In genomic region chr1:192529811-192530210, GRCh38 we compare ENCODE assay signal across 15 cellular contexts. TPM values are rescaled to one million over a fixed set of nuclear protein-coding genes. Genes with fewer than 3 reads are reported as not detected.
DNase-seq lines count a peak whose midpoint lies in the region; ATAC-seq and TF ChIP-seq lines count a peak whose summit lies in the region.
"Had no signal": no experiment of that assay in that cellular context is flagged by ENCODE, and none has a peak within 500 bp of the region (broad histone marks: within the 10 kb centered on the region; RNA-seq: fewer than 3 reads in every experiment).

No MANE protein-coding gene starts in this region.

- CTCF ChIA-PET in activated CD8-positive, alpha-beta T cell treated with anti-CD3 and anti-CD28 coated beads for 36 hours (lab: Charles Lee): interaction anchor here (1.1 to 1.8 kb wide), 2 partner anchors 10 to 55 kb away, joined by 3 to 8 read pairs; no protein-coding TSS in a partner anchor
- CTCF ChIA-PET in activated CD8-positive, alpha-beta T cell treated with anti-CD3 and anti-CD28 coated beads, Interleukin-2, amount 10 ng/mL, durations not matched to agents 7 days and 5 days (lab: Charles Lee): interaction anchor here (1.0 to 1.4 kb wide), 3 partner anchors 10 to 21 kb away, joined by 3 to 4 read pairs (median 3); no protein-coding TSS in a partner anchor

- no peak overlapping the region for H3K4me3 Mint-ChIP-seq in activated CD8-positive, alpha-beta T cell treated with anti-CD3 and anti-CD28 coated beads for 36 hours
- H3K4me3 Mint-ChIP-seq in activated CD8-positive, alpha-beta T cell treated with anti-CD3 and anti-CD28 coated beads, Interleukin-2, amount 10 ng/mL, durations not matched to agents 7 days and 5 days: no peak overlapping the region
- peak overlapping the region; percentile 35 for H3K4me3 Mint-ChIP-seq in activated T-helper 2 cell treated with anti-CD3 and anti-CD28 coated beads, Interferon-gamma antibody, Interleukin-2, Interleukin-4, amounts not matched to agents 10 μg/mL and 5 μg/mL and 100 μg/mL, durations not matched to agents 14 hours and 24 hours and 36 hours (ENCODE audit: low read depth)

- H3K9me3 ChIP-seq in left lung (no peaks in the 10 kb centered on the region), transverse colon (no peaks in the 10 kb centered on the region), BE2C (no peaks in the 10 kb centered on the region)
- H3K9me3 ChIP-seq: testis had no signal

- H3K36me3 Mint-ChIP-seq in activated CD8-positive, alpha-beta T cell treated with anti-CD3 and anti-CD28 coated beads for 36 hours (ENCODE audit: low read depth): no peaks in the 10 kb centered on the region
- peaks cover 12% of the 10 kb centered on the region for H3K36me3 Mint-ChIP-seq in activated CD8-positive, alpha-beta T cell treated with anti-CD3 and anti-CD28 coated beads, Interleukin-2, amount 10 ng/mL, durations not matched to agents 7 days and 5 days (ENCODE audit: low read depth)
- peaks cover 9% of the 10 kb centered on the region for H3K36me3 Mint-ChIP-seq in activated T-helper 2 cell treated with anti-CD3 and anti-CD28 coated beads, Interferon-gamma antibody, Interleukin-2, Interleukin-4, amounts not matched to agents 10 μg/mL and 5 μg/mL and 100 μg/mL, durations not matched to agents 14 hours and 24 hours and 36 hours (ENCODE audit: low read depth)

- peaks cover 31% of the 10 kb centered on the region for H3K4me1 Mint-ChIP-seq in activated CD8-positive, alpha-beta T cell treated with anti-CD3 and anti-CD28 coated beads for 36 hours (ENCODE audit: low read depth)
- H3K4me1 Mint-ChIP-seq in activated CD8-positive, alpha-beta T cell treated with anti-CD3 and anti-CD28 coated beads, Interleukin-2, amount 10 ng/mL, durations not matched to agents 7 days and 5 days (ENCODE audit: low read depth): peaks cover 27% of the 10 kb centered on the region
- H3K4me1 Mint-ChIP-seq in activated T-helper 2 cell treated with anti-CD3 and anti-CD28 coated beads, Interferon-gamma antibody, Interleukin-2, Interleukin-4, amounts not matched to agents 10 μg/mL and 5 μg/mL and 100 μg/mL, durations not matched to agents 14 hours and 24 hours and 36 hours (ENCODE audit: low read depth): peaks cover 39% of the 10 kb centered on the region

- intact Hi-C loops in activated CD8-positive, alpha-beta T cell treated with anti-CD3 and anti-CD28 coated beads for 36 hours (cut with micrococcal nuclease): no loop called here
- intact Hi-C loops in activated T-helper 2 cell treated with anti-CD3 and anti-CD28 coated beads, Interferon-gamma antibody, Interleukin-2, Interleukin-4, amounts not matched to agents 10 μg/mL and 5 μg/mL and 100 μg/mL, durations not matched to agents 14 hours and 24 hours and 36 hours (cut with micrococcal nuclease): loop anchor here (1.0 to 10.0 kb wide), 5 partner anchors 8 to 1175 kb away; partner anchors contain the start of genes RGS1 and RGS2
- intact Hi-C loops in left lung (cut with DNase I): no loop called here
- intact Hi-C loops in transverse colon (cut with DNase I; ENCODE audit: low total_unique reads): loop anchor here (5.0 kb wide), 1 partner anchor 748 kb away; no protein-coding TSS in a partner anchor

- 88% methylated on average over 1 of the region's 1 CpG for WGBS in transverse colon (ENCODE audit: low coverage in 1 of 2), 2 donors

- TF ChIP-seq POLR2A in transverse colon (IDR thresholded peaks at IDR 0.05): no peak

- no peak for TF ChIP-seq EP300 in transverse colon (IDR thresholded peaks at IDR 0.05; ENCODE audit: low read depth)

- no peak for TF ChIP-seq CTCF in activated CD8-positive, alpha-beta T cell treated with anti-CD3 and anti-CD28 coated beads for 36 hours (IDR thresholded peaks at IDR 0.05)
- TF ChIP-seq CTCF in left lung (IDR thresholded peaks at IDR 0.05): no peak
- no peak for TF ChIP-seq CTCF in transverse colon (IDR thresholded peaks at IDR 0.05)
- no peak for TF ChIP-seq CTCF in BE2C (IDR thresholded peaks at IDR 0.05; ENCODE audit: low read depth, low read length)

- H3K4me3 ChIP-seq in left lung (no peak overlapping the region), transverse colon (no peak overlapping the region), BE2C (ENCODE audit: low read depth, low read length) (no peak overlapping the region)
- H3K4me3 ChIP-seq: testis had no signal

- no peak for DNase-seq in activated CD8-positive, alpha-beta T cell treated with anti-CD3 and anti-CD28 coated beads for 36 hours
- no peak for DNase-seq in activated CD8-positive, alpha-beta T cell treated with anti-CD3 and anti-CD28 coated beads, Interleukin-2, amount 10 ng/mL, durations not matched to agents 7 days and 5 days
- DNase-seq in activated T-helper 2 cell treated with anti-CD3 and anti-CD28 coated beads, Interferon-gamma antibody, Interleukin-2, Interleukin-4, amounts not matched to agents 10 μg/mL and 5 μg/mL and 100 μg/mL, durations not matched to agents 14 hours and 24 hours and 36 hours (ENCODE audit: low spot score): no peak
- DNase-seq in left lung: no peak
- DNase-seq in transverse colon: no peak
- DNase-seq in NCI-H82 treated with DMSO at 0.1 percent for 48 hours (lab: John Stamatoyannopoulos, UW; ENCODE audit: unreplicated experiment): no peak
- no peak for DNase-seq in DMS53 (lab: John Stamatoyannopoulos, UW)
- no peak for DNase-seq in BE2C
- DNase-seq: aorta; DMS 273 treated with DMSO at 0.1 percent for 48 hours; naive thymus-derived CD4-positive, alpha-beta T cell; NCI-H446; testis had no signal

- peak overlapping the region; percentile 71 for H3K27ac Mint-ChIP-seq in activated CD8-positive, alpha-beta T cell treated with anti-CD3 and anti-CD28 coated beads for 36 hours
- no peak overlapping the region for H3K27ac Mint-ChIP-seq in activated CD8-positive, alpha-beta T cell treated with anti-CD3 and anti-CD28 coated beads, Interleukin-2, amount 10 ng/mL, durations not matched to agents 7 days and 5 days
- H3K27ac Mint-ChIP-seq in activated T-helper 2 cell treated with anti-CD3 and anti-CD28 coated beads, Interferon-gamma antibody, Interleukin-2, Interleukin-4, amounts not matched to agents 10 μg/mL and 5 μg/mL and 100 μg/mL, durations not matched to agents 14 hours and 24 hours and 36 hours: peak overlapping the region; percentile 9

- H3K27ac ChIP-seq in left lung: peak overlapping the region; percentile 1 to 67
- peak overlapping the region; percentile 69 to 77 (median 76) for H3K27ac ChIP-seq in transverse colon
- H3K27ac ChIP-seq: testis had no signal

- H3K4me1 ChIP-seq in left lung: peaks cover 0 to 6% of the 10 kb centered on the region in 2 donors
- peaks cover 5 to 24% (median 8%) of the 10 kb centered on the region in 4 donors for H3K4me1 ChIP-seq in transverse colon
- no peaks in the 10 kb centered on the region for H3K4me1 ChIP-seq in BE2C
- H3K4me1 ChIP-seq: testis had no signal

- ATAC-seq in activated CD8-positive, alpha-beta T cell treated with anti-CD3 and anti-CD28 coated beads for 36 hours: no peak
- ATAC-seq in activated CD8-positive, alpha-beta T cell treated with anti-CD3 and anti-CD28 coated beads, Interleukin-2, amount 10 ng/mL, durations not matched to agents 7 days and 5 days: no peak
- no peak for ATAC-seq in left lung

- no peaks in the 10 kb centered on the region for H3K27me3 ChIP-seq in left lung
- no peaks in the 10 kb centered on the region for H3K27me3 ChIP-seq in transverse colon
- no peaks in the 10 kb centered on the region for H3K27me3 ChIP-seq in BE2C
- H3K27me3 ChIP-seq: testis had no signal

- POLR2A ChIA-PET in activated CD8-positive, alpha-beta T cell treated with anti-CD3 and anti-CD28 coated beads for 36 hours (lab: Charles Lee): interaction anchor here (1.0 kb wide), 1 partner anchor 49 kb away, joined by 3 read pairs; no protein-coding TSS in a partner anchor
- POLR2A ChIA-PET in activated CD8-positive, alpha-beta T cell treated with anti-CD3 and anti-CD28 coated beads, Interleukin-2, amount 10 ng/mL, durations not matched to agents 7 days and 5 days (lab: Charles Lee): no interaction called here

- H3K27me3 Mint-ChIP-seq in activated CD8-positive, alpha-beta T cell treated with anti-CD3 and anti-CD28 coated beads for 36 hours: no peaks in the 10 kb centered on the region
- peaks cover 7% of the 10 kb centered on the region for H3K27me3 Mint-ChIP-seq in activated CD8-positive, alpha-beta T cell treated with anti-CD3 and anti-CD28 coated beads, Interleukin-2, amount 10 ng/mL, durations not matched to agents 7 days and 5 days (ENCODE audit: low read depth)
- H3K27me3 Mint-ChIP-seq in activated T-helper 2 cell treated with anti-CD3 and anti-CD28 coated beads, Interferon-gamma antibody, Interleukin-2, Interleukin-4, amounts not matched to agents 10 μg/mL and 5 μg/mL and 100 μg/mL, durations not matched to agents 14 hours and 24 hours and 36 hours (ENCODE audit: low read depth): peaks cover 9% of the 10 kb centered on the region
- H3K27me3 Mint-ChIP-seq: naive thymus-derived CD4-positive, alpha-beta T cell had no signal

- H3K9me3 Mint-ChIP-seq in activated CD8-positive, alpha-beta T cell treated with anti-CD3 and anti-CD28 coated beads for 36 hours: peaks cover 1% of the 10 kb centered on the region
- no peaks in the 10 kb centered on the region for H3K9me3 Mint-ChIP-seq in activated CD8-positive, alpha-beta T cell treated with anti-CD3 and anti-CD28 coated beads, Interleukin-2, amount 10 ng/mL, durations not matched to agents 7 days and 5 days (ENCODE audit: insufficient read depth)
- H3K9me3 Mint-ChIP-seq in activated T-helper 2 cell treated with anti-CD3 and anti-CD28 coated beads, Interferon-gamma antibody, Interleukin-2, Interleukin-4, amounts not matched to agents 10 μg/mL and 5 μg/mL and 100 μg/mL, durations not matched to agents 14 hours and 24 hours and 36 hours: peaks cover 8% of the 10 kb centered on the region

- no peaks in the 10 kb centered on the region for H3K36me3 ChIP-seq in left lung
- H3K36me3 ChIP-seq in transverse colon: no peaks in the 10 kb centered on the region
- no peaks in the 10 kb centered on the region for H3K36me3 ChIP-seq in BE2C

- in situ Hi-C loops in transverse colon (cut with MboI; ENCODE audit: low pct_ligation_motif_present in 1 of 4, low pct_unique_long_range_greater_than_20kb in 1 of 4, low sequenced_read_pairs in 3 of 4): no loop called here

RNA-seq across cellular contexts. Expression of gene RGS1, which starts 45.8 kb away (rescaled TPM):
- total RNA-seq in activated CD8-positive, alpha-beta T cell treated with anti-CD3 and anti-CD28 coated beads for 36 hours: 10 to 100 TPM; 27.5 to 29.4 TPM
- total RNA-seq in activated CD8-positive, alpha-beta T cell treated with anti-CD3 and anti-CD28 coated beads, Interleukin-2, amount 10 ng/mL, durations not matched to agents 7 days and 5 days: 10 to 100 TPM; 13.8 to 15.7 TPM
- 4.2 and 4.3 TPM in 2 replicates for total RNA-seq in activated T-helper 2 cell treated with anti-CD3 and anti-CD28 coated beads, Interferon-gamma antibody, Interleukin-2, Interleukin-4, amounts not matched to agents 10 μg/mL and 5 μg/mL and 100 μg/mL, durations not matched to agents 14 hours and 24 hours and 36 hours
- total RNA-seq in left lung: 10 to 100 TPM in 1 of 2 donors, 1 to 10 TPM in 1; 7.9 to 32.3 TPM
- 100 to 1,000 TPM in 1 of 4 donors, 10 to 100 TPM in 3; 38.5 to 160 (median 49.8) TPM for total RNA-seq in transverse colon
- not detected for polyA plus RNA-seq in BE2C (2012; ENCODE audit: insufficient read depth, insufficient read length, low read depth)
- total RNA-seq: glomerular endothelial cell, kidney epithelial cell had no signal

Comparison
In these comparisons a context has a peak if more than half of its experiments do, and no peak if none do; other contexts are left out.
1. intact Hi-C loops: an anchor here in activated T-helper 2 cell treated with anti-CD3 and anti-CD28 coated beads, Interferon-gamma antibody, Interleukin-2, Interleukin-4, amounts not matched to agents 10 μg/mL and 5 μg/mL and 100 μg/mL, durations not matched to agents 14 hours and 24 hours and 36 hours (1.0 to 10.0 kb wide) and transverse colon (5.0 kb wide); none called in activated CD8-positive, alpha-beta T cell treated with anti-CD3 and anti-CD28 coated beads for 36 hours and left lung.